In genomic region chr13:80048802-80049201, GRCh38 we compare ENCODE assay signal across 8 cellular contexts.
DNase-seq lines count a peak whose midpoint lies in the region; ATAC-seq and TF ChIP-seq lines count a peak whose summit lies in the region.

No MANE protein-coding gene starts in this region.

- ATAC-seq in DND-41 (ENCODE audit: insufficient read depth, low read depth), result peak; percentile 99
- ATAC-seq in GM21515 (IDR thresholded peaks at IDR 0.05; ENCODE audit: unreplicated experiment), result peak; percentile 95
- peak; percentile 95 for ATAC-seq in activated naive CD8-positive, alpha-beta T cell treated with anti-CD3 and anti-CD28 coated beads, Interleukin-2, amount 50 U/mL, for 24 hours
- ATAC-seq in left ventricle myocardium superior, result peak; percentile 99

- no peaks in the 10 kb centered on the region for H3K36me3 ChIP-seq in DND-41 (ENCODE audit: insufficient read depth, low read length)
- H3K36me3 ChIP-seq in SJCRH30, result no peaks in the 10 kb centered on the region

- peaks cover 27% of the 10 kb centered on the region for H3K4me1 Mint-ChIP-seq in activated naive CD8-positive, alpha-beta T cell treated with anti-CD3 and anti-CD28 coated beads, Interleukin-2, amount 50 U/mL, for 24 hours

- H3K27me3 ChIP-seq in DND-41 (ENCODE audit: insufficient read depth, low read length, poor library complexity), result peaks cover 3% of the 10 kb centered on the region
- H3K27me3 ChIP-seq in SJCRH30, result no peaks in the 10 kb centered on the region

- H3K9me3 Mint-ChIP-seq in activated naive CD8-positive, alpha-beta T cell treated with anti-CD3 and anti-CD28 coated beads, Interleukin-2, amount 50 U/mL, for 24 hours, result no peaks in the 10 kb centered on the region

- no peaks in the 10 kb centered on the region for H3K27me3 Mint-ChIP-seq in activated naive CD8-positive, alpha-beta T cell treated with anti-CD3 and anti-CD28 coated beads, Interleukin-2, amount 50 U/mL, for 24 hours

- peaks cover 14% of the 10 kb centered on the region for H3K4me1 ChIP-seq in DND-41 (ENCODE audit: insufficient read depth, low read length)
- peaks cover 34% of the 10 kb centered on the region for H3K4me1 ChIP-seq in SJCRH30

- H3K27ac Mint-ChIP-seq in activated naive CD8-positive, alpha-beta T cell treated with anti-CD3 and anti-CD28 coated beads, Interleukin-2, amount 50 U/mL, for 24 hours, result no peak overlapping the region

- no peak overlapping the region for H3K9ac ChIP-seq in DND-41 (ENCODE audit: low read depth, low read length)

- no peaks in the 10 kb centered on the region for H3K79me2 ChIP-seq in DND-41 (ENCODE audit: insufficient read depth, low read length)

- H3K4me3 ChIP-seq in DND-41 (ENCODE audit: low read depth in 1 of 2, low read length in 2 of 2), result no peak overlapping the region
- H3K4me3 ChIP-seq in SJCRH30, result no peak overlapping the region
- H3K4me3 ChIP-seq in skeletal muscle cell (ENCODE audit: low read depth, low read length), result no peak overlapping the region

- intact Hi-C loops in left ventricle myocardium superior (cut with micrococcal nuclease), result no loop called here

- H4K20me1 ChIP-seq in DND-41 (ENCODE audit: insufficient read depth, low read length), result no peaks in the 10 kb centered on the region

- H3K4me3 Mint-ChIP-seq in activated naive CD8-positive, alpha-beta T cell treated with anti-CD3 and anti-CD28 coated beads, Interleukin-2, amount 50 U/mL, for 24 hours, result no peak overlapping the region

- H3K36me3 Mint-ChIP-seq in activated naive CD8-positive, alpha-beta T cell treated with anti-CD3 and anti-CD28 coated beads, Interleukin-2, amount 50 U/mL, for 24 hours (ENCODE audit: low read depth), result no peaks in the 10 kb centered on the region

- peak; percentile 85 for DNase-seq in DND-41
- peak; percentile 63 for DNase-seq in HS-27A (ENCODE audit: low read depth)
- peak; percentile 97 to 98 for DNase-seq in SJCRH30
- DNase-seq in activated naive CD8-positive, alpha-beta T cell treated with anti-CD3 and anti-CD28 coated beads, Interleukin-2, amount 50 U/mL, for 24 hours, result peak; percentile 67
- DNase-seq in left ventricle myocardium superior, result peak; percentile 79
- peak; percentile 99 for DNase-seq in skeletal muscle cell (ENCODE audit: low read depth)
- no peak for DNase-seq in effector CD4-positive, alpha-beta T cell

- no peak for TF ChIP-seq CTCF in DND-41 (IDR thresholded peaks at IDR 0.05; ENCODE audit: borderline replicate concordance, extremely low read depth, low read length, poor library complexity, severe bottlenecking)

- H3K9me3 ChIP-seq in DND-41 (ENCODE audit: insufficient read depth, low read length, severe bottlenecking) (no peaks in the 10 kb centered on the region), SJCRH30 (replicated peaks) (no peaks in the 10 kb centered on the region)

- no peak overlapping the region for H3K27ac ChIP-seq in DND-41 (ENCODE audit: low read length)
- peak overlapping the region; percentile 81 for H3K27ac ChIP-seq in SJCRH30

- H3K4me2 ChIP-seq in DND-41 (ENCODE audit: insufficient read depth, low read length), result peak overlapping the region; percentile 23; the same call in 1 of the 2 replicates

- no peak overlapping the region for H2AFZ ChIP-seq in DND-41 (ENCODE audit: low read depth, low read length)
